1 cellular context compared by ENCODE assay signal in the genomic region with DNA sequence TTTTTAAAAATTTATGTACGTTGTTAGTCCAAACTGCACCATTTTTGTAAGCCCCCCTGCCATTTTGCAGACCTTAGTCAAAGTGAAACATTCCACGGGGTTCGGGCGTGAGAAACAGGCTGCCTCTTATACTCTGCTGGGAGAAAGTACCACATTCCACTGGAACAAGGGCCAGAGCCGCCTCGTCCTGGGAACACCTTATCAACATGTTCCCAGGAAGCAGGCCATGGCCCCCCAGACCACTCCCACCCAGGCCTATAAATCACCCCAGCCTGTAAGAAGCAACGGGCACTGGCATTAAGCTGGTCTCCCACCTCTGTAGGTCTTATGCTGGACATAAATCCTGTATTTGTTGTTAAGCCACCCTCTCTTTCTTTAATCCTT.
TF ChIP-seq lines count a peak whose summit lies in the region.

No MANE protein-coding gene starts in this region.

TF ChIP-seq in HepG2, 621 proteins besides CTCF, POLR2A, EP300 and RAD21:
- no peak for TF ChIP-seq ZNF138 (CRISPR knock-in tag; IDR thresholded peaks at IDR 0.05; ENCODE audit: low read depth)
- TF ChIP-seq ZNF598 (CRISPR knock-in tag; IDR thresholded peaks at IDR 0.05; ENCODE audit: borderline replicate concordance) = no peak
- TF ChIP-seq PITX1 (CRISPR knock-in tag; IDR thresholded peaks at IDR 0.05) = 0 out of 2 replicates have a peak, but pooled peaks have one; percentile 9
- TF ChIP-seq, protein P1, sequence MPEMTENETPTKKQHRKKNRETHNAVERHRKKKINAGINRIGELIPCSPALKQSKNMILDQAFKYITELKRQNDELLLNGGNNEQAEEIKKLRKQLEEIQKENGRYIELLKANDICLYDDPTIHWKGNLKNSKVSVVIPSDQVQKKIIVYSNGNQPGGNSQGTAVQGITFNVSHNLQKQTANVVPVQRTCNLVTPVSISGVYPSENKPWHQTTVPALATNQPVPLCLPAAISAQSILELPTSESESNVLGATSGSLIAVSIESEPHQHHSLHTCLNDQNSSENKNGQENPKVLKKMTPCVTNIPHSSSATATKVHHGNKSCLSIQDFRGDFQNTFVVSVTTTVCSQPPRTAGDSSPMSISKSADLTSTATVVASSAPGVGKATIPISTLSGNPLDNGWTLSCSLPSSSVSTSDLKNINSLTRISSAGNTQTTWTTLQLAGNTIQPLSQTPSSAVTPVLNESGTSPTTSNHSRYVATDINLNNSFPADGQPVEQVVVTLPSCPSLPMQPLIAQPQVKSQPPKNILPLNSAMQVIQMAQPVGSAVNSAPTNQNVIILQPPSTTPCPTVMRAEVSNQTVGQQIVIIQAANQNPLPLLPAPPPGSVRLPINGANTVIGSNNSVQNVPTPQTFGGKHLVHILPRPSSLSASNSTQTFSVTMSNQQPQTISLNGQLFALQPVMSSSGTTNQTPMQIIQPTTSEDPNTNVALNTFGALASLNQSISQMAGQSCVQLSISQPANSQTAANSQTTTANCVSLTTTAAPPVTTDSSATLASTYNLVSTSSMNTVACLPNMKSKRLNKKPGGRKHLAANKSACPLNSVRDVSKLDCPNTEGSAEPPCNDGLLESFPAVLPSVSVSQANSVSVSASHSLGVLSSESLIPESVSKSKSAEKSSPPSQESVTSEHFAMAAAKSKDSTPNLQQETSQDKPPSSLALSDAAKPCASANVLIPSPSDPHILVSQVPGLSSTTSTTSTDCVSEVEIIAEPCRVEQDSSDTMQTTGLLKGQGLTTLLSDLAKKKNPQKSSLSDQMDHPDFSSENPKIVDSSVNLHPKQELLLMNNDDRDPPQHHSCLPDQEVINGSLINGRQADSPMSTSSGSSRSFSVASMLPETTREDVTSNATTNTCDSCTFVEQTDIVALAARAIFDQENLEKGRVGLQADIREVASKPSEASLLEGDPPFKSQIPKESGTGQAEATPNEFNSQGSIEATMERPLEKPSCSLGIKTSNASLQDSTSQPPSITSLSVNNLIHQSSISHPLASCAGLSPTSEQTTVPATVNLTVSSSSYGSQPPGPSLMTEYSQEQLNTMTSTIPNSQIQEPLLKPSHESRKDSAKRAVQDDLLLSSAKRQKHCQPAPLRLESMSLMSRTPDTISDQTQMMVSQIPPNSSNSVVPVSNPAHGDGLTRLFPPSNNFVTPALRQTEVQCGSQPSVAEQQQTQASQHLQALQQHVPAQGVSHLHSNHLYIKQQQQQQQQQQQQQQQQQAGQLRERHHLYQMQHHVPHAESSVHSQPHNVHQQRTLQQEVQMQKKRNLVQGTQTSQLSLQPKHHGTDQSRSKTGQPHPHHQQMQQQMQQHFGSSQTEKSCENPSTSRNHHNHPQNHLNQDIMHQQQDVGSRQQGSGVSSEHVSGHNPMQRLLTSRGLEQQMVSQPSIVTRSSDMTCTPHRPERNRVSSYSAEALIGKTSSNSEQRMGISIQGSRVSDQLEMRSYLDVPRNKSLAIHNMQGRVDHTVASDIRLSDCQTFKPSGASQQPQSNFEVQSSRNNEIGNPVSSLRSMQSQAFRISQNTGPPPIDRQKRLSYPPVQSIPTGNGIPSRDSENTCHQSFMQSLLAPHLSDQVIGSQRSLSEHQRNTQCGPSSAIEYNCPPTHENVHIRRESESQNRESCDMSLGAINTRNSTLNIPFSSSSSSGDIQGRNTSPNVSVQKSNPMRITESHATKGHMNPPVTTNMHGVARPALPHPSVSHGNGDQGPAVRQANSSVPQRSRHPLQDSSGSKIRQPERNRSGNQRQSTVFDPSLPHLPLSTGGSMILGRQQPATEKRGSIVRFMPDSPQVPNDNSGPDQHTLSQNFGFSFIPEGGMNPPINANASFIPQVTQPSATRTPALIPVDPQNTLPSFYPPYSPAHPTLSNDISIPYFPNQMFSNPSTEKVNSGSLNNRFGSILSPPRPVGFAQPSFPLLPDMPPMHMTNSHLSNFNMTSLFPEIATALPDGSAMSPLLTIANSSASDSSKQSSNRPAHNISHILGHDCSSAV (CRISPR knock-in tag; IDR thresholded peaks at IDR 0.05; ENCODE audit: borderline replicate concordance) = no peak
